8 cellular contexts compared by ENCODE assay signal in genomic region chr14:24429395-24430142, GRCh38. TPM values are rescaled to one million over a fixed set of nuclear protein-coding genes. Genes with fewer than 3 reads are reported as not detected.
A peak's percentile ranks its signal among the peaks of the same experiment; 100 is the strongest.
DNase-seq lines count a peak whose midpoint lies in the region; ATAC-seq lines count a peak whose summit lies in the region.

Gene CBLN3, minus strand, starts transcription at chr14:24429668. Its CDS starts 614 bp downstream, at chr14:24429054.
Gene KHNYN, plus strand, starts transcription at chr14:24429954. Its CDS starts 777 bp downstream, at chr14:24430731.

- H3K18ac ChIP-seq in mesenchymal stem cell (ENCODE audit: low read depth in 1 of 2, low read length in 2 of 2), result peak within 1 kb of the TSS; percentile 88 to 96

- H3K4me3 Mint-ChIP-seq in activated CD8-positive, alpha-beta T cell treated with anti-CD3 and anti-CD28 coated beads, Interleukin-2, amount 10 ng/mL, durations not matched to agents 7 days and 5 days, result peak within 1 kb of the TSS; percentile 93

- H3K4ac ChIP-seq in mesenchymal stem cell (ENCODE audit: low read depth in 1 of 2, low read length in 2 of 2), result peak within 1 kb of the TSS; percentile 90 to 98

- peak within 1 kb of the TSS; percentile 90 for H4K8ac ChIP-seq in mesenchymal stem cell (ENCODE audit: low read length)

- peak within 1 kb of the TSS; percentile 90 for H2AK5ac ChIP-seq in mesenchymal stem cell (ENCODE audit: low read length, severe bottlenecking)

- DNase-seq in CD1c-positive myeloid dendritic cell (ENCODE audit: extremely low spot score) (peak; percentile 94), NCI-H774 (lab: John Stamatoyannopoulos, UW) (peak; percentile 85), mesenchymal stem cell (peak; percentile 96)
- peak; percentile 91 for DNase-seq in activated CD8-positive, alpha-beta T cell treated with anti-CD3 and anti-CD28 coated beads, Interleukin-2, amount 10 ng/mL, durations not matched to agents 7 days and 5 days
- peak; percentile 72 for DNase-seq in effector CD8-positive, alpha-beta T cell (lab: John Stamatoyannopoulos, UW)
- peak; percentile 75 for DNase-seq in stimulated activated CD8-positive, alpha-beta memory T cell treated with anti-CD3 and anti-CD28 coated beads, Interleukin-12 subunit alpha, Interleukin-12 subunit beta, amount 100 ng/mL, for 1 hour (ENCODE audit: low read depth)

- peak within 1 kb of the TSS; percentile 89 for H3K27ac ChIP-seq in mesenchymal stem cell (ENCODE audit: low read length, poor library complexity, severe bottlenecking)

- H3K9me3 Mint-ChIP-seq in activated CD8-positive, alpha-beta T cell treated with anti-CD3 and anti-CD28 coated beads, Interleukin-2, amount 10 ng/mL, durations not matched to agents 7 days and 5 days (ENCODE audit: insufficient read depth), result no peaks in the 10 kb centered on the region

- no peaks in the 10 kb centered on the region for H3K9me3 ChIP-seq in mesenchymal stem cell (ENCODE audit: control insufficient read depth, low read length)

- H3K36me3 Mint-ChIP-seq in activated CD8-positive, alpha-beta T cell treated with anti-CD3 and anti-CD28 coated beads, Interleukin-2, amount 10 ng/mL, durations not matched to agents 7 days and 5 days (ENCODE audit: low read depth), result peaks cover 25% of the 10 kb centered on the region

- H3K9ac ChIP-seq in mesenchymal stem cell (ENCODE audit: low read length), result peak within 1 kb of the TSS; percentile 99

- H2BK120ac ChIP-seq in mesenchymal stem cell (ENCODE audit: low read depth, low read length), result peak within 1 kb of the TSS; percentile 93

- H3K27me3 ChIP-seq in mesenchymal stem cell (ENCODE audit: control insufficient read depth in 1 of 2, insufficient read depth in 1 of 2, low read length in 2 of 2), result no peaks in the 10 kb centered on the region

- peak; percentile 87 for ATAC-seq in GM19324 (IDR thresholded peaks at IDR 0.05; ENCODE audit: low FRiP score, unreplicated experiment)
- ATAC-seq in HG03457 (IDR thresholded peaks at IDR 0.05; ENCODE audit: unreplicated experiment), result peak; percentile 73
- ATAC-seq in activated CD8-positive, alpha-beta T cell treated with anti-CD3 and anti-CD28 coated beads, Interleukin-2, amount 10 ng/mL, durations not matched to agents 7 days and 5 days, result peak; percentile 90

- H3K79me1 ChIP-seq in mesenchymal stem cell (replicated peaks; ENCODE audit: low read length, poor library complexity, severe bottlenecking), result peaks cover 9% of the 10 kb centered on the region

- WGBS in mesenchymal stem cell, result 10% methylated on average over 55 of the region's 57 CpGs

- POLR2A ChIA-PET in activated CD8-positive, alpha-beta T cell treated with anti-CD3 and anti-CD28 coated beads, Interleukin-2, amount 10 ng/mL, durations not matched to agents 7 days and 5 days (lab: Charles Lee), result interaction anchor here (0.5 to 5.4 kb wide), 35 partner anchors 8 to 819 kb away, joined by 3 to 185 read pairs (median 5); partner anchors contain the start of genes ADCY4, CHMP4A, IRF9 and LTB4R

- peak within 1 kb of the TSS in 1 of 2 experiments; percentile 90 for H3K23ac ChIP-seq in mesenchymal stem cell (ENCODE audit: low read length in 2 of 2)

- H4K91ac ChIP-seq in mesenchymal stem cell (ENCODE audit: low read length), result peak within 1 kb of the TSS; percentile 98

- peak within 1 kb of the TSS; percentile 42 for H2AFZ ChIP-seq in mesenchymal stem cell (ENCODE audit: low read depth, low read length)

- peaks cover 12 to 33% of the 10 kb centered on the region in 2 experiments for H3K36me3 ChIP-seq in mesenchymal stem cell (ENCODE audit: control insufficient read depth in 1 of 2, insufficient read depth in 2 of 2, low read depth in 1 of 2, low read length in 2 of 2)

- peak within 1 kb of the TSS; percentile 91 for H2BK15ac ChIP-seq in mesenchymal stem cell (ENCODE audit: low read depth, poor library complexity, severe bottlenecking)

- no peaks in the 10 kb centered on the region for H3K27me3 Mint-ChIP-seq in activated CD8-positive, alpha-beta T cell treated with anti-CD3 and anti-CD28 coated beads, Interleukin-2, amount 10 ng/mL, durations not matched to agents 7 days and 5 days (ENCODE audit: low read depth)

- H3K4me1 ChIP-seq in mesenchymal stem cell (ENCODE audit: control insufficient read depth, insufficient read depth, low read depth, low read length), result peaks cover 26% of the 10 kb centered on the region

- peak within 1 kb of the TSS; percentile 92 for H2BK5ac ChIP-seq in mesenchymal stem cell (ENCODE audit: low read depth, low read length, poor library complexity, severe bottlenecking)

- H2BK12ac ChIP-seq in mesenchymal stem cell (ENCODE audit: low read length in 2 of 2), result peak within 1 kb of the TSS; percentile 87 to 94

- H3K4me1 Mint-ChIP-seq in activated CD8-positive, alpha-beta T cell treated with anti-CD3 and anti-CD28 coated beads, Interleukin-2, amount 10 ng/mL, durations not matched to agents 7 days and 5 days (ENCODE audit: low read depth), result peaks cover 61% of the 10 kb centered on the region

- peak within 1 kb of the TSS; percentile 90 for H3K4me2 ChIP-seq in mesenchymal stem cell (ENCODE audit: low read length, poor library complexity, severe bottlenecking)

- H3K4me3 ChIP-seq in mesenchymal stem cell (ENCODE audit: insufficient read depth in 1 of 2, low read depth in 1 of 2, low read length in 2 of 2), result peak within 1 kb of the TSS; percentile 75 to 99

- peak within 1 kb of the TSS; percentile 96 for H3K27ac Mint-ChIP-seq in activated CD8-positive, alpha-beta T cell treated with anti-CD3 and anti-CD28 coated beads, Interleukin-2, amount 10 ng/mL, durations not matched to agents 7 days and 5 days

- H3K14ac ChIP-seq in mesenchymal stem cell (ENCODE audit: low read length in 2 of 2), result peak within 1 kb of the TSS in 1 of 2 experiments; percentile 97

- CTCF ChIA-PET in activated CD8-positive, alpha-beta T cell treated with anti-CD3 and anti-CD28 coated beads, Interleukin-2, amount 10 ng/mL, durations not matched to agents 7 days and 5 days (lab: Charles Lee), result interaction anchor here (0.7 to 17.6 kb wide), 15 partner anchors 8 to 321 kb away, joined by 3 to 709 read pairs (median 23); partner anchors contain the start of genes ADCY4, CIDEB, DHRS1 and LTB4R

RNA-seq across cellular contexts. Expression of gene CBLN3, which starts in this region (rescaled TPM):
- 1 to 10 TPM; 1.1 to 1.3 TPM for total RNA-seq in activated CD8-positive, alpha-beta T cell treated with anti-CD3 and anti-CD28 coated beads, Interleukin-2, amount 10 ng/mL, durations not matched to agents 7 days and 5 days
- 3.3 TPM for polyA plus RNA-seq in mesenchymal stem cell (2013, experiment 1 of 2)
- 3.6 TPM for polyA plus RNA-seq in mesenchymal stem cell (2013, experiment 2 of 2)

RNA-seq across cellular contexts. Expression of gene KHNYN, which starts in this region (rescaled TPM):
- total RNA-seq in activated CD8-positive, alpha-beta T cell treated with anti-CD3 and anti-CD28 coated beads, Interleukin-2, amount 10 ng/mL, durations not matched to agents 7 days and 5 days, result 10 to 100 TPM; 55.4 to 58.9 TPM
- polyA plus RNA-seq in mesenchymal stem cell (2013, experiment 1 of 2), result 23.6 TPM
- 24.0 TPM for polyA plus RNA-seq in mesenchymal stem cell (2013, experiment 2 of 2)

Comparison
In these comparisons a context has a peak if more than half of its experiments do, and no peak if none do; other contexts are left out.
1. Peak in every context shown above with its lines: DNase-seq, ATAC-seq, H3K4me3 ChIP-seq and H3K27ac ChIP-seq.